In the genomic region with DNA sequence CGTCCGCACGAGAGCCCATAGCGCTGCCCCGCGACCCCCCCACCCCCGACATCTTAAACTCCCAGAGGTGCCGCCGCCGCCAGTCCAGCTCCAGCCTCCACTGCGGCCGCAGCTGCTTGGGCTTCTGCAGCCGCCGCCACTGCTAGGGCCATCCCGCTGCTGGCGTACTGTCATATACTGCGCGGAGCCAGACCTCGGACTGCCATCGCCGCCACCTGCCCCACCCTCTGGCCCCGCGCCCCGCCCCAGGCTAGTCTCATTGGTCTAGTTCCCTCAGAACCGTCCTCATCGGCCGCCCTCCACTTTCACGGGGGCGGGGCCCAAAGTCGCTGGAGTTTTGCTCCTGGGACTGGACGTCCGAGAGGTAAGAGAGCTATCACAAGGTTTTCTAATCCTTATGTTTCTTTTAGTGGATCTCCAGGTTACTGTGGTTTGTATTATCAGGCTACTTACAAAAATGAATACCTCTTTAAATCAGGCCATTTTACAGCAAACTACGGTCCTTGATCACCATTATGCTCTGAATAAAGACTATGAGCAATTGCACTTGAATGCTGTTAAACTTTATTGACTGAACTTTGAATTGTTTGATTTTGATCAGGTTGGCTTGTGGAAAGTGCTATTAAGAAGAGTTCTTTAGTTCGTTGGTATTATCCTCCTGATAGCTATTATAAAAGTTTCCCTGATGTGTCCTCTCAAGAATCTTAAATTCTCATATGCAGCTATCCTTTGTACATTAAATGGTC, we compare ENCODE assay signal across 8 cellular contexts. TPM values are rescaled to one million over a fixed set of nuclear protein-coding genes. Genes with fewer than 3 reads are reported as not detected.
DNase-seq lines count a peak whose midpoint lies in the region; ATAC-seq and TF ChIP-seq lines count a peak whose summit lies in the region.

No MANE protein-coding gene starts in this region.

- peak overlapping the region in 9 of 10 donors; percentile 2 to 60 (median 50) for H3K4me3 Mint-ChIP-seq in naive thymus-derived CD4-positive, alpha-beta T cell

- DNase-seq in EH (ENCODE audit: low read depth) (peak; percentile 72), MM.1S (peak; percentile 59), fibroblast of villous mesenchyme (ENCODE audit: low read depth) (peak; percentile 66), thyroid gland (peak; percentile 95 to 97), HuH-7.5 (ENCODE audit: low spot score) (no peak), GF-D8 (lab: John Stamatoyannopoulos, UW) (no peak)
- DNase-seq in activated T-cell treated with anti-CD3 and anti-CD28 coated beads, Interleukin-2, amount 50 U/mL, for 48 hours, result peak; percentile 50 to 51
- DNase-seq in naive thymus-derived CD4-positive, alpha-beta T cell, result peak in 2 of 9 donors; percentile 16 to 34

- H3K27ac ChIP-seq in MM.1S (ENCODE audit: low read length) (no peak overlapping the region), thyroid gland (no peak overlapping the region)
- H3K27ac ChIP-seq in naive thymus-derived CD4-positive, alpha-beta T cell (ENCODE audit: low read depth, low read length), result no peak overlapping the region

- H3K36me3 ChIP-seq in MM.1S (replicated peaks; ENCODE audit: insufficient read depth, low read length), result no peaks in the 10 kb centered on the region
- no peaks in the 10 kb centered on the region for H3K36me3 ChIP-seq in naive thymus-derived CD4-positive, alpha-beta T cell (ENCODE audit: control insufficient read depth in 2 of 3, insufficient read depth in 3 of 3, low read length in 3 of 3)
- no peaks in the 10 kb centered on the region for H3K36me3 ChIP-seq in thyroid gland

- H2AFZ ChIP-seq in MM.1S (ENCODE audit: low read length), result no peak overlapping the region

- TF ChIP-seq CTCF in MM.1S (IDR thresholded peaks at IDR 0.05; ENCODE audit: low read length), result no peak
- no peak for TF ChIP-seq CTCF in fibroblast of villous mesenchyme (IDR thresholded peaks at IDR 0.05; ENCODE audit: insufficient read depth, low read depth, low read length)
- peak in 1 of 6 experiments; percentile 7 for TF ChIP-seq CTCF in thyroid gland (IDR thresholded peaks at IDR 0.05)

- POLR2A ChIA-PET in naive thymus-derived CD4-positive, alpha-beta T cell (lab: Charles Lee), result interaction anchor here (0.5 kb wide), 1 partner anchor 10 kb away, joined by 3 read pairs; no protein-coding TSS in a partner anchor

- no peaks in the 10 kb centered on the region for H3K9me2 ChIP-seq in MM.1S (replicated peaks; ENCODE audit: insufficient read depth, low read length)

- H3K4me3 ChIP-seq in MM.1S (ENCODE audit: low read length) (no peak overlapping the region), fibroblast of villous mesenchyme (ENCODE audit: low read depth, low read length) (peak overlapping the region; percentile 54), thyroid gland (replicated peaks in 1 of 3) (peak overlapping the region in 2 of 3 donors; percentile 4 to 23)
- no peak overlapping the region for H3K4me3 ChIP-seq in naive thymus-derived CD4-positive, alpha-beta T cell (ENCODE audit: low read length)

- H3K36me3 Mint-ChIP-seq in naive thymus-derived CD4-positive, alpha-beta T cell, result peaks cover 0 to 3% (median 0%) of the 10 kb centered on the region in 5 donors

- CTCF ChIA-PET in naive thymus-derived CD4-positive, alpha-beta T cell (lab: Charles Lee), result no interaction called here

- 5 to 9% methylated on average over 20 to 27 of the region's 34 CpGs for WGBS in thyroid gland, 2 donors

- intact Hi-C loops in naive thymus-derived CD4-positive, alpha-beta T cell (cut with micrococcal nuclease), result no loop called here
- intact Hi-C loops in thyroid gland (cut with DNase I), result no loop called here

- no peaks in the 10 kb centered on the region for H3K9me3 Mint-ChIP-seq in naive thymus-derived CD4-positive, alpha-beta T cell

- H3K79me2 ChIP-seq in MM.1S (ENCODE audit: low read length), result no peaks in the 10 kb centered on the region

- H3K9ac ChIP-seq in MM.1S (ENCODE audit: low read length), result no peak overlapping the region

- H3K9me3 ChIP-seq in MM.1S (replicated peaks; ENCODE audit: insufficient read depth, low read length) (no peaks in the 10 kb centered on the region), thyroid gland (no peaks in the 10 kb centered on the region)
- no peaks in the 10 kb centered on the region for H3K9me3 ChIP-seq in naive thymus-derived CD4-positive, alpha-beta T cell (ENCODE audit: control insufficient read depth in 2 of 3, low read length in 3 of 3)

- peaks cover 7% of the 10 kb centered on the region; the same call in 1 of the 2 replicates for H3F3A ChIP-seq in MM.1S (ENCODE audit: insufficient read depth, low read length)

- peaks cover 10 to 25% (median 20%) of the 10 kb centered on the region in 7 donors for H3K4me1 Mint-ChIP-seq in naive thymus-derived CD4-positive, alpha-beta T cell

- TF ChIP-seq POLR2A in thyroid gland (IDR thresholded peaks at IDR 0.05), result peak in 1 of 2 donors; percentile 55

- H3K27ac Mint-ChIP-seq in naive thymus-derived CD4-positive, alpha-beta T cell, result no peak overlapping the region

- peaks cover 51 to 79% (median 63%) of the 10 kb centered on the region in 5 donors for H3K27me3 Mint-ChIP-seq in naive thymus-derived CD4-positive, alpha-beta T cell

- H3K4me1 ChIP-seq in MM.1S (ENCODE audit: low read length) (peaks cover 17% of the 10 kb centered on the region), thyroid gland (peaks cover 10% of the 10 kb centered on the region in 2 donors)
- H3K4me1 ChIP-seq in naive thymus-derived CD4-positive, alpha-beta T cell (ENCODE audit: control insufficient read depth in 2 of 2, insufficient read depth in 2 of 2, low read length in 2 of 2), result peaks cover 0 to 5% of the 10 kb centered on the region in 2 donors

- ATAC-seq in naive thymus-derived CD4-positive, alpha-beta T cell, result peak; percentile 83

- H3K27me3 ChIP-seq in MM.1S (replicated peaks; ENCODE audit: insufficient read depth, low read length) (peaks cover 95% of the 10 kb centered on the region), thyroid gland (no peaks in the 10 kb centered on the region)
- H3K27me3 ChIP-seq in naive thymus-derived CD4-positive, alpha-beta T cell (ENCODE audit: control insufficient read depth in 2 of 2, insufficient read depth in 2 of 2, low read length in 2 of 2), result peaks cover 7 to 18% of the 10 kb centered on the region in 2 donors

- no peaks in the 10 kb centered on the region for H4K20me1 ChIP-seq in MM.1S (ENCODE audit: insufficient read depth, low read length)

- H3K4me2 ChIP-seq in MM.1S (ENCODE audit: low read depth, low read length), result peak overlapping the region; percentile 23; the same call in 1 of the 2 replicates

RNA-seq across cellular contexts. Expression of a gene that starts 2.8 kb away (rescaled TPM):
- total RNA-seq in fibroblast of villous mesenchyme, result under 0.01 TPM in 2 replicates
- total RNA-seq in naive thymus-derived CD4-positive, alpha-beta T cell, result 10 to 100 TPM in 1 of 5 experiments, 1 to 10 TPM in 1, under 1 TPM in 1, not detected in 2; 0.16 to 13.2 (median 1.7) TPM
- under 1 TPM in 1 of 2 donors, not detected in 1; 0.09 TPM for polyA plus RNA-seq in naive thymus-derived CD4-positive, alpha-beta T cell
- total RNA-seq in thyroid gland, result 1 to 10 TPM in 3 of 4 donors, under 1 TPM in 1; 0.45 to 2.8 (median 1.7) TPM

Comparison
In these comparisons a context has a peak if more than half of its experiments do, and no peak if none do; other contexts are left out.
1. DNase-seq: peak in EH (single experiment), MM.1S (single experiment), activated T-cell treated with anti-CD3 and anti-CD28 coated beads, Interleukin-2, amount 50 U/mL, for 48 hours (2 of 2), fibroblast of villous mesenchyme (single experiment) and thyroid gland (2 of 2); none in HuH-7.5 (single experiment) and GF-D8 (single experiment).
2. H3K4me3 ChIP-seq: peak in fibroblast of villous mesenchyme (single experiment) and thyroid gland (2 of 3); none in MM.1S (single experiment) and naive thymus-derived CD4-positive, alpha-beta T cell (single experiment).